ENCODE assay signal across 28 cellular contexts in genomic region chr12:26231930-26232329, GRCh38. TPM values are rescaled to one million over a fixed set of nuclear protein-coding genes. Genes with fewer than 3 reads are reported as not detected.
"Had no signal": no experiment of that assay in that cellular context is flagged by ENCODE, and none has a peak within 500 bp of the region (broad histone marks: within the 10 kb centered on the region; RNA-seq: fewer than 3 reads in every experiment).

No MANE protein-coding gene starts in this region.

- H3K36me3 ChIP-seq: colonic mucosa, left lung, neutrophil, right lobe of liver, uterus had no signal

- H3K4me3 ChIP-seq: colonic mucosa, dorsolateral prefrontal cortex, heart right ventricle, left lung, lung, mucosa of descending colon, right lobe of liver, uterus had no signal

- H3K4me1 ChIP-seq: colonic mucosa, foreskin keratinocyte, left lung, right lobe of liver, uterus had no signal

- H3K9me3 ChIP-seq: colonic mucosa, heart right ventricle, left lung, mucosa of descending colon, neutrophil, right lobe of liver, uterus had no signal

- H3K27ac ChIP-seq: colonic mucosa, foreskin keratinocyte, heart right ventricle, left lung, neutrophil, right lobe of liver, uterus had no signal

- ATAC-seq: effector memory CD8-positive, alpha-beta T cell; foreskin keratinocyte; heart right ventricle; left lung; mucosa of descending colon; right lobe of liver; stimulated activated effector memory CD8-positive, alpha-beta T cell treated with anti-CD3 and anti-CD28 coated beads, Interleukin-12 subunit alpha, Interleukin-12 subunit beta, amount 100 ng/mL, for 72 hours; T-cell had no signal

- H3K27me3 ChIP-seq: colonic mucosa, dorsolateral prefrontal cortex, foreskin keratinocyte, uterus had no signal

- DNase-seq: activated B cell treated with CpG ODN at 0.5 μM for 24 hours; activated CD4-positive, alpha-beta memory T cell treated with anti-CD3 and anti-CD28 coated beads for 36 hours; activated CD4-positive, alpha-beta T cell treated with anti-CD3 and anti-CD28 coated beads for 4 hours; activated CD8-positive, alpha-beta memory T cell treated with anti-CD3 and anti-CD28 coated beads, Interleukin-2, amount 50 U/mL, for 4 hours; activated gamma-delta T cell; activated naive CD4-positive, alpha-beta T cell treated with anti-CD3 and anti-CD28 coated beads, Interleukin-2, amount 10 ng/mL, durations not matched to agents 7 days and 5 days; activated naive CD8-positive, alpha-beta T cell treated with anti-CD3 and anti-CD28 coated beads, Interleukin-2, amount 10 ng/mL, durations not matched to agents 7 days and 5 days; activated T-cell treated with anti-CD3 and anti-CD28 coated beads, Interleukin-2, amount 50 U/mL, for 1 hour; amniotic stem cell; cerebellar nuclear complex; colonic mucosa; dorsolateral prefrontal cortex; effector memory CD8-positive, alpha-beta T cell; foreskin keratinocyte; heart right ventricle; kidney glomerular epithelial cell; left lung; mucosa of descending colon; nephron progenitor cell; right lobe of liver; small intestine; stimulated activated CD4-positive, alpha-beta T cell treated with anti-CD3 and anti-CD28 coated beads, Interleukin-4, amount 100 ng/mL, for 24 hours; T-cell; uterus had no signal

- FAIRE-seq: small intestine had no signal

RNA-seq across cellular contexts. Expression of gene SSPN, which starts 36.6 kb away (rescaled TPM):
- total RNA-seq: activated CD4-positive, alpha-beta memory T cell treated with anti-CD3 and anti-CD28 coated beads for 36 hours; activated CD8-positive, alpha-beta memory T cell treated with anti-CD3 and anti-CD28 coated beads for 36 hours; activated naive CD8-positive, alpha-beta T cell treated with anti-CD3 and anti-CD28 coated beads, Interleukin-2, amount 10 ng/mL, durations not matched to agents 7 days and 5 days had no signal
